Comparison of ENCODE assay signal across 9 cellular contexts in genomic region chr13:98173431-98173921, GRCh38. TPM values are rescaled to one million over a fixed set of nuclear protein-coding genes. Genes with fewer than 3 reads are reported as not detected.
DNase-seq lines count a peak whose midpoint lies in the region; ATAC-seq, FAIRE-seq and TF ChIP-seq lines count a peak whose summit lies in the region.
"Had no signal": no experiment of that assay in that cellular context is flagged by ENCODE, and none has a peak within 500 bp of the region (broad histone marks: within the 10 kb centered on the region; RNA-seq: fewer than 3 reads in every experiment).

No MANE protein-coding gene starts in this region.

- H3K27ac Mint-ChIP-seq in type B pancreatic cell: peak overlapping the region; percentile 84
- H3K27ac Mint-ChIP-seq in effector memory CD8-positive, alpha-beta T cell: no peak overlapping the region

- peaks cover 59% of the 10 kb centered on the region for H3K4me1 Mint-ChIP-seq in type B pancreatic cell (ENCODE audit: unreplicated experiment)
- H3K4me1 Mint-ChIP-seq in effector memory CD8-positive, alpha-beta T cell (ENCODE audit: low read depth in 2 of 2): no peaks in the 10 kb centered on the region

- no peak for TF ChIP-seq POLR2A in erythroblast (IDR thresholded peaks at IDR 0.05; ENCODE audit: low read length)

- no peak for FAIRE-seq in D721Med (lab: Jason Lieb, UNC)

- WGBS in HUES64: 32% methylated on average over 5 of the region's 5 CpGs
- 18% methylated on average over 5 of the region's 5 CpGs for WGBS in liver

- H3K4me3 Mint-ChIP-seq in type B pancreatic cell: peak overlapping the region; percentile 75
- H3K4me3 Mint-ChIP-seq in effector memory CD8-positive, alpha-beta T cell: no peak overlapping the region

- DNase-seq in coronary artery (ENCODE audit: low spot score): no peak
- DNase-seq in type B pancreatic cell (ENCODE audit: extremely low spot score, unreplicated experiment): no peak
- no peak for DNase-seq in D721Med (ENCODE audit: insufficient read length, low spot score)
- DNase-seq in effector memory CD8-positive, alpha-beta T cell: no peak
- DNase-seq in erythroblast (lab: John Stamatoyannopoulos, UW): no peak
- DNase-seq in NCI-H446 (lab: John Stamatoyannopoulos, UW): no peak
- DNase-seq: RPMI8226 had no signal

- H3K9ac ChIP-seq in HUES64 (ENCODE audit: low read depth, low read length) (no peak overlapping the region), liver (ENCODE audit: low read depth in 1 of 2, low read length in 2 of 2) (no peak overlapping the region)

- H3K4me3 ChIP-seq in HUES64 (ENCODE audit: low read length) (no peak overlapping the region), coronary artery (peak overlapping the region; percentile 37), liver (ENCODE audit: low read depth in 1 of 3, low read length in 3 of 3) (peak overlapping the region in 1 of 3 donors; percentile 34)

- H3K27ac ChIP-seq in HUES64 (ENCODE audit: low read depth, low read length) (peak overlapping the region; percentile 50; the same call in 1 of the 2 replicates), coronary artery (peak overlapping the region; percentile 33 to 81), liver (ENCODE audit: low read depth in 1 of 2, low read length in 2 of 2) (peak overlapping the region; percentile 77 to 87)

- ATAC-seq in effector memory CD8-positive, alpha-beta T cell (replicated peaks): no peak

- H3K9me3 ChIP-seq in HUES64 (ENCODE audit: insufficient read depth, low read depth, low read length) (no peaks in the 10 kb centered on the region), liver (ENCODE audit: control insufficient read depth in 4 of 4, low read length in 3 of 4) (no peaks in the 10 kb centered on the region)

- TF ChIP-seq RAD21 in liver (IDR thresholded peaks at IDR 0.05): peak; percentile 49 to 64

- TF ChIP-seq CTCF in coronary artery (IDR thresholded peaks at IDR 0.05) (no peak), liver (IDR thresholded peaks at IDR 0.05; ENCODE audit: low read depth, low read length, missing input control) (no peak), type B pancreatic cell (conservative IDR thresholded peaks at IDR 0.05) (no peak), D721Med (IDR thresholded peaks at IDR 0.05; ENCODE audit: insufficient read depth, missing control alignments) (no peak)

- H3K36me3 ChIP-seq in HUES64 (ENCODE audit: insufficient read depth, low read length) (no peaks in the 10 kb centered on the region), liver (ENCODE audit: control insufficient read depth in 4 of 4, insufficient read depth in 3 of 4, low read depth in 1 of 4, low read length in 3 of 4) (peaks cover 0 to 8% (median 1%) of the 10 kb centered on the region in 4 donors)

- H3K36me3 Mint-ChIP-seq in type B pancreatic cell: peaks cover 16% of the 10 kb centered on the region
- H3K36me3 Mint-ChIP-seq in effector memory CD8-positive, alpha-beta T cell (ENCODE audit: insufficient read depth): peaks cover 1% of the 10 kb centered on the region

- H3K27me3 Mint-ChIP-seq in type B pancreatic cell: no peaks in the 10 kb centered on the region
- H3K27me3 Mint-ChIP-seq in effector memory CD8-positive, alpha-beta T cell: peaks cover 8 to 49% of the 10 kb centered on the region in 2 donors

- peaks cover 45% of the 10 kb centered on the region for H3K4me1 ChIP-seq in HUES64 (ENCODE audit: insufficient read depth, low read length)
- H3K4me1 ChIP-seq in liver (ENCODE audit: control insufficient read depth in 4 of 4, insufficient read depth in 4 of 4, low read length in 3 of 4): peaks cover 10 to 45% (median 37%) of the 10 kb centered on the region in 4 donors

- H3K27me3 ChIP-seq in HUES64 (ENCODE audit: insufficient read depth, low read length) (no peaks in the 10 kb centered on the region), liver (ENCODE audit: control insufficient read depth in 4 of 4, insufficient read depth in 4 of 4, low read length in 3 of 4) (no peaks in the 10 kb centered on the region)

- H3K9me3 Mint-ChIP-seq in type B pancreatic cell: no peaks in the 10 kb centered on the region
- no peaks in the 10 kb centered on the region for H3K9me3 Mint-ChIP-seq in effector memory CD8-positive, alpha-beta T cell

TF ChIP-seq in liver, 16 proteins besides CTCF, POLR2A, EP300 and RAD21:
- TF ChIP-seq ATF3 (IDR thresholded peaks at IDR 0.05) (peak; percentile 52), ZBTB33 (IDR thresholded peaks at IDR 0.05) (peak; percentile 71), HNF4A (conservative IDR thresholded peaks at IDR 0.05) (peak; percentile 86 to 95), TAF1 (conservative IDR thresholded peaks at IDR 0.05) (no peak), HNF4G (IDR thresholded peaks at IDR 0.05) (peak; percentile 29), YY1 (IDR thresholded peaks at IDR 0.05) (peak; percentile 67), MAX (IDR thresholded peaks at IDR 0.05) (peak; percentile 86), RXRA (IDR thresholded peaks at IDR 0.05) (peak; percentile 92 to 95), GABPA (IDR thresholded peaks at IDR 0.05 in 1 of 2, conservative IDR thresholded peaks at IDR 0.05 in 1 of 2) (peak in 1 of 2 donors; percentile 58), JUND (IDR thresholded peaks at IDR 0.05) (peak; percentile 38 to 84), REST (IDR thresholded peaks at IDR 0.05) (no peak), FOXA1 (IDR thresholded peaks at IDR 0.05) (peak; percentile 45), EGR1 (IDR thresholded peaks at IDR 0.05; ENCODE audit: low read depth in 2 of 2) (peak in 1 of 2 donors; percentile 49), NR2F2 (IDR thresholded peaks at IDR 0.05) (peak; percentile 60), SP1 (IDR thresholded peaks at IDR 0.05) (peak; percentile 74), FOXA2 (IDR thresholded peaks at IDR 0.05) (peak; percentile 77)
TF ChIP-seq in liver: peak in this region for 14.

RNA-seq across cellular contexts. Expression of gene RNF113B, which starts 3.6 kb away (rescaled TPM):
- polyA plus RNA-seq in HUES64 (2013, experiment 1 of 2): not detected
- polyA plus RNA-seq in HUES64 (2013, experiment 2 of 2): not detected
- total RNA-seq in liver: not detected
- under 1 TPM in 1 of 2 donors, not detected in 1; 0.64 TPM for polyA plus RNA-seq in liver
- not detected in 2 replicates for total RNA-seq in type B pancreatic cell (ENCODE audit: low replicate concordance)

RNA-seq across cellular contexts. Expression of gene FARP1, which starts 30.6 kb away (rescaled TPM):
- 64.1 TPM for polyA plus RNA-seq in HUES64 (2013, experiment 1 of 2)
- polyA plus RNA-seq in HUES64 (2013, experiment 2 of 2): 75.8 TPM
- total RNA-seq in liver (10 to 100 TPM; 29.4 to 62.6 TPM), type B pancreatic cell (ENCODE audit: low replicate concordance) (195 and 301 TPM in 2 replicates)
- 10 to 100 TPM; 28.4 to 50.2 TPM for polyA plus RNA-seq in liver
